In the genomic region with DNA sequence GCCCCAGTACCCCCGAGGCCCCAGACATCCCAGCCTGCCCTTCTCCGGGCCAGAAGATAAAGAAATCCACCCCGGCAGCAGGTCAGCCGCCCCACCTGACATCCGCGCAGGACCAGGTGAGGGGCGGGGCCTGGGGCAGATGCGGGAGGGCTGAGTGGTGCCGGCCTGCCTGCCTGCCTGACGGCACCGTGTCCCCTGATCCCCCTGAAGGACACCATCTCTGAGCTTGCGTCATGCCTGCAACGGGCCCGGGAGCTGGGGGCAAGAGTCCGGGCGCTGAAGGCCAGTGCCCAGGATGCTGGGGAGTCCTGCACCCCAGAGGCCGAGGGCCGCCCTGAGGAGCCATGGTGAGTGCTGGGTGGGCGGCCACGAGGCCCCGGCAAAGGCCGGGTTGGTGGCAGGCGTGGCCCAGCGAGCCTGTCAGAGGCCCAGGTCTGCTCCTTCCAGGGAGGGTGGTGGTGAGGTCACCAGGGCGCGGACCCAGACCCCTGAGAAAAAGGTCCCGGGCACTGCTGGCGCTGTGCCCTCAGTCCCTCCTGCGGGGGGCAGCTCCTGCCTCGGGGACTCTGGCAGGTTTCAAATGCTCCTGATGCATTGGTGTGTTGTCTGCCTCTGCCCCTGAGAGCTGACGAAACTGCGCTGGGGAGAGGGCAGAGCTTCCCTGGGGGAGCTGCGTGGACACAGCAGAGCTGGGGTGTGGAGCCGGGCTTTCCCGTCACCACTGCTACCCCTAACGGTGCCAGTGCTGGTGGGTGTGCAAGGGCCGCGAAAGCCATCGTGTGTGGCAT, we compare ENCODE assay signal across 9 cellular contexts. TPM values are rescaled to one million over a fixed set of nuclear protein-coding genes. Genes with fewer than 3 reads are reported as not detected.
A peak's percentile ranks its signal among the peaks of the same experiment; 100 is the strongest.
DNase-seq lines count a peak whose midpoint lies in the region; ATAC-seq and TF ChIP-seq lines count a peak whose summit lies in the region.
"Had no signal": no experiment of that assay in that cellular context is flagged by ENCODE, and none has a peak within 500 bp of the region (broad histone marks: within the 10 kb centered on the region; RNA-seq: fewer than 3 reads in every experiment).

No MANE protein-coding gene starts in this region.

- intact Hi-C loops in Caco-2 (cut with micrococcal nuclease; ENCODE audit: unreplicated experiment) = loop anchor here (1.0 kb wide), 1 partner anchor 8 kb away; no protein-coding TSS in a partner anchor
- intact Hi-C loops in activated CD4-positive, alpha-beta memory T cell treated with anti-CD3 and anti-CD28 coated beads for 36 hours (cut with micrococcal nuclease) = loop anchor here (5.0 kb wide), 1 partner anchor 97 kb away; a partner anchor contains a TSS

- H3K27me3 Mint-ChIP-seq in Caco-2 (ENCODE audit: insufficient read depth, unreplicated experiment) (no peaks in the 10 kb centered on the region), type B pancreatic cell (no peaks in the 10 kb centered on the region)
- no peaks in the 10 kb centered on the region for H3K27me3 Mint-ChIP-seq in activated CD4-positive, alpha-beta memory T cell treated with anti-CD3 and anti-CD28 coated beads for 36 hours

- no peaks in the 10 kb centered on the region for H3K9me3 ChIP-seq in Caco-2
- H3K9me3 ChIP-seq: ovary had no signal

- H3K27me3 ChIP-seq in Caco-2 (replicated peaks; ENCODE audit: control insufficient read depth, insufficient read depth, low read length) = no peaks in the 10 kb centered on the region
- H3K27me3 ChIP-seq: ovary had no signal

- H3K4me3 ChIP-seq in Caco-2 (ENCODE audit: low read depth, low read length) = peak overlapping the region; percentile 78
- H3K4me3 ChIP-seq in iPS-11a (ENCODE audit: low read depth, low read length) = peak overlapping the region; percentile 53
- H3K4me3 ChIP-seq: ovary had no signal

- H3K36me3 Mint-ChIP-seq in Caco-2 (ENCODE audit: insufficient read depth, unreplicated experiment) = peaks cover 81% of the 10 kb centered on the region
- peaks cover 49% of the 10 kb centered on the region for H3K36me3 Mint-ChIP-seq in activated CD4-positive, alpha-beta memory T cell treated with anti-CD3 and anti-CD28 coated beads for 36 hours
- no peaks in the 10 kb centered on the region for H3K36me3 Mint-ChIP-seq in type B pancreatic cell

- H3K27ac Mint-ChIP-seq in Caco-2 (ENCODE audit: unreplicated experiment) (peak overlapping the region; percentile 72), type B pancreatic cell (no peak overlapping the region)
- peak overlapping the region; percentile 54 for H3K27ac Mint-ChIP-seq in activated CD4-positive, alpha-beta memory T cell treated with anti-CD3 and anti-CD28 coated beads for 36 hours

- peaks cover 17% of the 10 kb centered on the region for H3K36me3 ChIP-seq in Caco-2 (ENCODE audit: control insufficient read depth, insufficient read depth, low read length)
- H3K36me3 ChIP-seq: ovary had no signal

- CTCF ChIA-PET in Caco-2 (lab: Charles Lee) = interaction anchor here (3.1 kb wide), 1 partner anchor 67 kb away, joined by 10 read pairs; no protein-coding TSS in a partner anchor
- CTCF ChIA-PET in activated CD4-positive, alpha-beta memory T cell treated with anti-CD3 and anti-CD28 coated beads for 36 hours (lab: Charles Lee) = interaction anchor here (0.8 to 1.2 kb wide), 2 partner anchors 14 to 67 kb away, joined by 3 read pairs; no protein-coding TSS in a partner anchor

- TF ChIP-seq CTCF in Caco-2 (IDR thresholded peaks at IDR 0.05; ENCODE audit: insufficient read depth in 1 of 2, low read depth in 1 of 2, low read length in 1 of 2, severe bottlenecking in 1 of 2, unreplicated experiment in 1 of 2) (no peak), type B pancreatic cell (conservative IDR thresholded peaks at IDR 0.05) (no peak)

- peak overlapping the region; percentile 75 for H3K4me3 Mint-ChIP-seq in Caco-2 (ENCODE audit: unreplicated experiment)
- peak overlapping the region; percentile 80 for H3K4me3 Mint-ChIP-seq in activated CD4-positive, alpha-beta memory T cell treated with anti-CD3 and anti-CD28 coated beads for 36 hours
- peak overlapping the region; percentile 83 for H3K4me3 Mint-ChIP-seq in type B pancreatic cell

- peak; percentile 80 for DNase-seq in Caco-2
- peak; percentile 61 for DNase-seq in HT-29 (ENCODE audit: low spot score)
- peak; percentile 63 for DNase-seq in activated CD4-positive, alpha-beta memory T cell treated with anti-CD3 and anti-CD28 coated beads for 36 hours
- DNase-seq in type B pancreatic cell (ENCODE audit: extremely low spot score, unreplicated experiment) = no peak
- DNase-seq in central memory CD4-positive, alpha-beta T cell = no peak
- no peak for DNase-seq in globus pallidus (ENCODE audit: low spot score)

- POLR2A ChIA-PET in Caco-2 (lab: Charles Lee) = no interaction called here
- POLR2A ChIA-PET in activated CD4-positive, alpha-beta memory T cell treated with anti-CD3 and anti-CD28 coated beads for 36 hours (lab: Charles Lee) = interaction anchor here (0.6 kb wide), 1 partner anchor 180 kb away, joined by 3 read pairs; no protein-coding TSS in a partner anchor

- no TSS peak for BruUV-seq in Caco-2 (replicated peaks; lab: Mats Ljungman, UMichigan)

- H3K4me1 ChIP-seq in Caco-2 = peaks cover under 1% of the 10 kb centered on the region

- H3K4me1 Mint-ChIP-seq in Caco-2 (ENCODE audit: low read depth, unreplicated experiment) (no peaks in the 10 kb centered on the region), type B pancreatic cell (ENCODE audit: unreplicated experiment) (no peaks in the 10 kb centered on the region)
- peaks cover 36% of the 10 kb centered on the region for H3K4me1 Mint-ChIP-seq in activated CD4-positive, alpha-beta memory T cell treated with anti-CD3 and anti-CD28 coated beads for 36 hours (ENCODE audit: low read depth)

- H3K9me3 Mint-ChIP-seq in Caco-2 (ENCODE audit: unreplicated experiment) = no peaks in the 10 kb centered on the region
- no peaks in the 10 kb centered on the region for H3K9me3 Mint-ChIP-seq in activated CD4-positive, alpha-beta memory T cell treated with anti-CD3 and anti-CD28 coated beads for 36 hours
- H3K9me3 Mint-ChIP-seq in type B pancreatic cell = no peaks in the 10 kb centered on the region

- ATAC-seq in GM21529 (IDR thresholded peaks at IDR 0.05; ENCODE audit: unreplicated experiment) = no peak

RNA-seq across cellular contexts. Expression of a gene that starts 1.2 kb away (rescaled TPM):
- total RNA-seq in Caco-2 (2022) (97.7 and 98.0 TPM in 2 replicates), type B pancreatic cell (ENCODE audit: low replicate concordance) (17.7 and 36.8 TPM in 2 replicates)
- 120 and 146 TPM in 2 replicates for total RNA-seq in HT-29 (2014; rRNA removed; shearing (Covaris generic))
- total RNA-seq in activated CD4-positive, alpha-beta memory T cell treated with anti-CD3 and anti-CD28 coated beads for 36 hours = 100 to 1,000 TPM; 169 to 183 TPM

RNA-seq across cellular contexts. Expression of a gene that starts 7.0 kb away (rescaled TPM):
- total RNA-seq in Caco-2 (2022) (251 and 268 TPM in 2 replicates), type B pancreatic cell (ENCODE audit: low replicate concordance) (116 and 153 TPM in 2 replicates)
- 669 and 675 TPM in 2 replicates for total RNA-seq in HT-29 (2014; rRNA removed; shearing (Covaris generic))
- 100 to 1,000 TPM; 270 to 272 TPM for total RNA-seq in activated CD4-positive, alpha-beta memory T cell treated with anti-CD3 and anti-CD28 coated beads for 36 hours

RNA-seq across cellular contexts. Expression of a gene that starts 19.7 kb away (rescaled TPM):
- total RNA-seq in Caco-2 (2022) = 248 and 284 TPM in 2 replicates
- total RNA-seq in HT-29 (2014; rRNA removed; shearing (Covaris generic)) = 327 and 375 TPM in 2 replicates
- total RNA-seq in activated CD4-positive, alpha-beta memory T cell treated with anti-CD3 and anti-CD28 coated beads for 36 hours = 100 to 1,000 TPM; 221 to 234 TPM
- total RNA-seq in type B pancreatic cell (ENCODE audit: low replicate concordance) = 33.3 and 94.7 TPM in 2 replicates

RNA-seq across cellular contexts. Expression of a gene that starts 52.0 kb away (rescaled TPM):
- 55.3 and 57.8 TPM in 2 replicates for total RNA-seq in Caco-2 (2022)
- 14.1 and 18.4 TPM in 2 replicates for total RNA-seq in HT-29 (2014; rRNA removed; shearing (Covaris generic))
- 10 to 100 TPM; 22.0 to 24.1 TPM for total RNA-seq in activated CD4-positive, alpha-beta memory T cell treated with anti-CD3 and anti-CD28 coated beads for 36 hours
- 30.2 and 32.5 TPM in 2 replicates for total RNA-seq in type B pancreatic cell (ENCODE audit: low replicate concordance)

RNA-seq across cellular contexts. Expression of a gene that starts 52.2 kb away (rescaled TPM):
- total RNA-seq in Caco-2 (2022) = 179 and 181 TPM in 2 replicates
- 120 and 125 TPM in 2 replicates for total RNA-seq in HT-29 (2014; rRNA removed; shearing (Covaris generic))
- 10 to 100 TPM; 63.6 to 71.5 TPM for total RNA-seq in activated CD4-positive, alpha-beta memory T cell treated with anti-CD3 and anti-CD28 coated beads for 36 hours
- 80.4 and 91.4 TPM in 2 replicates for total RNA-seq in type B pancreatic cell (ENCODE audit: low replicate concordance)

Comparison
In these comparisons a context has a peak if more than half of its experiments do, and no peak if none do; other contexts are left out.
1. DNase-seq: peak in Caco-2 (2 of 2), HT-29 (single experiment) and activated CD4-positive, alpha-beta memory T cell treated with anti-CD3 and anti-CD28 coated beads for 36 hours (single experiment); none in type B pancreatic cell (single experiment), central memory CD4-positive, alpha-beta T cell (single experiment) and globus pallidus (single experiment).
2. Peak in every context shown above with its lines, with median percentiles within 50 percentile points of each other: H3K4me3 Mint-ChIP-seq.